In the genomic region with DNA sequence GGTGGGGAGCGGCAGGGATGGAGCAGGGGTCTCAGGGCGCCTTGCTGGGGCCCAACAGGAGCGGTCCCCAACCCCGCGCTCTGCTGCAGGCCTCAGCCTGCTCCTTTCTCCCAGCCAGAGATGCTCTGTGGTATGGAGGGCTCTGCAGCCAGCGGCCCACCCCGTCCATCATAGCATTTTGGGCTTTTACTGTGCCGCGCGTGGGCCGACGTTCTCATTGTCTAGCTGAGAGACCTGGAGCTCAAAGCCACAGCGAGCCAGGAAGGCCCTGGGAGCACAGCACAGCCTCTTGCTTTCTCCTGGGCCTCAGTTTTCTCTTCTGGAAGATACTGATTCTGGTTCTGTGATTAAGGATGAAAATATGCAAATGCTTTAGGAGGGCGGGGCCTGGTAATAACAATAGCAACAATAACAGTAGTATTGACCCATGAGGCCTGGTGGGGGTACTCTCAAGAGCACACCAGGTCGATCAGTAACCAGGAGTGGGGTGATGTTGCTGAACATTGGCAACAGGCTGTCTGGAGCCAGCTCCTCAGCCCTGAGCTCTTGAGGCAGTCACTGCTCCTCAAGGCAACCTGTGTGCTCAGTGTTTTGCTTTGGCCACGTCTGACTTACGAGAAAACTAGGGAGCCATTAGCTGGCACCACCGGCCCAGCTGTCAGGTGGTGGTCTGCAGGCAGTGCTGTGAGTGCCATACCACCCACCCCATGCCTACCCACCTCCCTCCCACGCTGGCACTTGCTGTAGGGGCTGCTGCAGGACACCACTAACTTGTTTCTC, we compare ENCODE assay signal across 9 cellular contexts. TPM values are rescaled to one million over a fixed set of nuclear protein-coding genes. Genes with fewer than 3 reads are reported as not detected.
DNase-seq lines count a peak whose midpoint lies in the region; ATAC-seq and TF ChIP-seq lines count a peak whose summit lies in the region.
"Had no signal": no experiment of that assay in that cellular context is flagged by ENCODE, and none has a peak within 500 bp of the region (broad histone marks: within the 10 kb centered on the region; RNA-seq: fewer than 3 reads in every experiment).

No MANE protein-coding gene starts in this region.

- no peak for TF ChIP-seq EP300 in tibial nerve (IDR thresholded peaks at IDR 0.05)

- H3K9me3 ChIP-seq in lower lobe of right lung = no peaks in the 10 kb centered on the region
- no peaks in the 10 kb centered on the region for H3K9me3 ChIP-seq in tibial nerve

- H3K27ac ChIP-seq in lower lobe of right lung (peak overlapping the region; percentile 89), tibial nerve (peak overlapping the region in 3 of 4 donors; percentile 80 to 89 (median 88))

- H3K9me3 Mint-ChIP-seq in activated naive CD4-positive, alpha-beta T cell treated with anti-CD3 and anti-CD28 coated beads, Interleukin-2, amount 50 U/mL, for 24 hours = no peaks in the 10 kb centered on the region
- H3K9me3 Mint-ChIP-seq in activated CD8-positive, alpha-beta T cell treated with anti-CD3 and anti-CD28 coated beads for 36 hours = no peaks in the 10 kb centered on the region

- TF ChIP-seq CTCF in activated CD8-positive, alpha-beta T cell treated with anti-CD3 and anti-CD28 coated beads for 36 hours (IDR thresholded peaks at IDR 0.05) = peak; percentile 49
- TF ChIP-seq CTCF in lower lobe of right lung (IDR thresholded peaks at IDR 0.05) (peak; percentile 5), tibial nerve (IDR thresholded peaks at IDR 0.05) (no peak)

- H3K27me3 Mint-ChIP-seq in activated naive CD4-positive, alpha-beta T cell treated with anti-CD3 and anti-CD28 coated beads, Interleukin-2, amount 50 U/mL, for 24 hours = peaks cover 2% of the 10 kb centered on the region
- peaks cover 8% of the 10 kb centered on the region for H3K27me3 Mint-ChIP-seq in activated CD8-positive, alpha-beta T cell treated with anti-CD3 and anti-CD28 coated beads for 36 hours

- peak overlapping the region; percentile 51 for H3K4me3 Mint-ChIP-seq in activated naive CD4-positive, alpha-beta T cell treated with anti-CD3 and anti-CD28 coated beads, Interleukin-2, amount 50 U/mL, for 24 hours
- no peak overlapping the region for H3K4me3 Mint-ChIP-seq in activated CD8-positive, alpha-beta T cell treated with anti-CD3 and anti-CD28 coated beads for 36 hours

- intact Hi-C loops in activated CD8-positive, alpha-beta T cell treated with anti-CD3 and anti-CD28 coated beads for 36 hours (cut with micrococcal nuclease) = loop anchor here (2.0 to 10.0 kb wide), 3 partner anchors 70 to 146 kb away; no protein-coding TSS in a partner anchor
- intact Hi-C loops in lower lobe of right lung (cut with DNase I) = no loop called here

- peaks cover 23% of the 10 kb centered on the region for H3K4me1 ChIP-seq in lower lobe of right lung
- H3K4me1 ChIP-seq in tibial nerve = peaks cover 0 to 45% (median 22%) of the 10 kb centered on the region in 4 donors

- no peak for DNase-seq in activated naive CD4-positive, alpha-beta T cell treated with anti-CD3 and anti-CD28 coated beads, Interleukin-2, amount 50 U/mL, for 16 hours
- DNase-seq in activated CD8-positive, alpha-beta T cell treated with anti-CD3 and anti-CD28 coated beads for 36 hours = no peak
- DNase-seq in lower lobe of right lung = no peak
- no peak for DNase-seq in tibial nerve (ENCODE audit: low spot score in 2 of 2)
- DNase-seq in DMS153 (lab: John Stamatoyannopoulos, UW) = no peak
- DNase-seq in KBM-7 = no peak
- DNase-seq in GM19238 (ENCODE audit: insufficient read length, low spot score) = no peak
- DNase-seq: NCI-H187 treated with DMSO at 0.1 percent for 48 hours had no signal

- in situ Hi-C loops in KBM-7 (cut with MboI; ENCODE audit: low pct_unique_long_range_greater_than_20kb, low sequenced_read_pairs) = no loop called here

- no peak for TF ChIP-seq POLR2A in tibial nerve (IDR thresholded peaks at IDR 0.05)

- peak overlapping the region; percentile 59 for H3K27ac Mint-ChIP-seq in activated naive CD4-positive, alpha-beta T cell treated with anti-CD3 and anti-CD28 coated beads, Interleukin-2, amount 50 U/mL, for 24 hours
- H3K27ac Mint-ChIP-seq in activated CD8-positive, alpha-beta T cell treated with anti-CD3 and anti-CD28 coated beads for 36 hours = no peak overlapping the region

- no peak for ATAC-seq in activated CD8-positive, alpha-beta T cell treated with anti-CD3 and anti-CD28 coated beads for 36 hours
- ATAC-seq in lower lobe of right lung = no peak

- H3K4me3 ChIP-seq in lower lobe of right lung (peak overlapping the region; percentile 66), tibial nerve (peak overlapping the region in 3 of 4 donors; percentile 57 to 66 (median 66))

- H3K4me1 Mint-ChIP-seq in activated naive CD4-positive, alpha-beta T cell treated with anti-CD3 and anti-CD28 coated beads, Interleukin-2, amount 50 U/mL, for 24 hours = peaks cover 11% of the 10 kb centered on the region
- H3K4me1 Mint-ChIP-seq in activated CD8-positive, alpha-beta T cell treated with anti-CD3 and anti-CD28 coated beads for 36 hours (ENCODE audit: low read depth) = peaks cover 15% of the 10 kb centered on the region

- POLR2A ChIA-PET in activated CD8-positive, alpha-beta T cell treated with anti-CD3 and anti-CD28 coated beads for 36 hours (lab: Charles Lee) = interaction anchor here (0.7 to 1.3 kb wide), 3 partner anchors 9 to 144 kb away, joined by 3 read pairs; no protein-coding TSS in a partner anchor

- WGBS in tibial nerve, 2 donors = 42 to 62% methylated on average over 14 to 16 of the region's 19 CpGs

- CTCF ChIA-PET in activated CD8-positive, alpha-beta T cell treated with anti-CD3 and anti-CD28 coated beads for 36 hours (lab: Charles Lee) = interaction anchor here (0.7 to 4.3 kb wide), 56 partner anchors 8 to 591 kb away, joined by 3 to 100 read pairs (median 4); a partner anchor contains a TSS

- H3K36me3 ChIP-seq in lower lobe of right lung (peaks cover 4% of the 10 kb centered on the region), tibial nerve (peaks cover 0 to 10% (median 0%) of the 10 kb centered on the region in 3 donors)

- H3K27me3 ChIP-seq in lower lobe of right lung (ENCODE audit: low read depth) (no peaks in the 10 kb centered on the region), tibial nerve (no peaks in the 10 kb centered on the region)

- no peaks in the 10 kb centered on the region for H3K36me3 Mint-ChIP-seq in activated naive CD4-positive, alpha-beta T cell treated with anti-CD3 and anti-CD28 coated beads, Interleukin-2, amount 50 U/mL, for 24 hours
- peaks cover 4% of the 10 kb centered on the region for H3K36me3 Mint-ChIP-seq in activated CD8-positive, alpha-beta T cell treated with anti-CD3 and anti-CD28 coated beads for 36 hours (ENCODE audit: low read depth)

RNA-seq across cellular contexts. Expression of a gene that starts 1.1 kb away (rescaled TPM):
- under 1 TPM; 0.54 to 0.74 TPM for total RNA-seq in activated CD8-positive, alpha-beta T cell treated with anti-CD3 and anti-CD28 coated beads for 36 hours
- total RNA-seq in lower lobe of right lung = 24.6 TPM
- 100 to 1,000 TPM; 166 to 250 (median 231) TPM for total RNA-seq in tibial nerve

RNA-seq across cellular contexts. Expression of a gene that starts 20.5 kb away (rescaled TPM):
- 10 to 100 TPM; 14.2 to 14.7 TPM for total RNA-seq in activated CD8-positive, alpha-beta T cell treated with anti-CD3 and anti-CD28 coated beads for 36 hours
- total RNA-seq in lower lobe of right lung (14.5 TPM), tibial nerve (10 to 100 TPM in 3 of 4 donors, 1 to 10 TPM in 1; 8.0 to 17.5 (median 13.6) TPM)

Comparison
In these comparisons a context has a peak if more than half of its experiments do, and no peak if none do; other contexts are left out.
1. CTCF ChIP-seq: peak in activated CD8-positive, alpha-beta T cell treated with anti-CD3 and anti-CD28 coated beads for 36 hours (single experiment) and lower lobe of right lung (single experiment); none in tibial nerve (0 of 5).
2. RNA of a gene that starts 1.1 kb away (total RNA-seq): 166 to 250 TPM in tibial nerve and 24.6 TPM in lower lobe of right lung (single experiment); 0.54 to 0.74 TPM in activated CD8-positive, alpha-beta T cell treated with anti-CD3 and anti-CD28 coated beads for 36 hours; every median in the first group is over 10 times any median in the second.